ENCODE assay signal across 1 cellular context in the genomic region with DNA sequence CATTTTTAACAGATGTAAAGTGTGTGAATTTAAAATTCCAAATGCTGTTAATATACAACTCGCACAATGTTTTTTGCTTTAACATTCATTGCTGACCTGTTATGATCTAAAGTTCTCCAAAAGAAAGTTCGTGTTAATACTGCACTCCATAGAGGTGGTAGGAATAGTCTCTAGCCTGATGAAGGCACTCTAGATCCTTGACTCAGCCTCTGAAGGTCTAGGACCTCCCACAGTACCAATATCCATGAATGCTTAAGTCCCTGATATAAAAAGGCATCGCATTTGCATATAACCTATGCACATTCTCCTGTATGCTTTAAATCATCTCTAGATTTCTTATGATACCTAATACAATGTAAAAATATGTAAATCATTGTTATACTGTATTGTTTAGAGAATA.
TF ChIP-seq lines count a peak whose summit lies in the region.

No MANE protein-coding gene starts in this region.

TF ChIP-seq in IMR-90, 13 proteins besides CTCF, POLR2A, EP300 and RAD21:
- TF ChIP-seq MAFK (IDR thresholded peaks at IDR 0.05; ENCODE audit: low read depth, low read length) (no peak), MAZ (IDR thresholded peaks at IDR 0.05; ENCODE audit: borderline replicate concordance, low read depth, low read length) (no peak), CHD1 (IDR thresholded peaks at IDR 0.05; ENCODE audit: low read depth, low read length) (no peak), RCOR1 (IDR thresholded peaks at IDR 0.05; ENCODE audit: insufficient replicate concordance, low read length) (no peak), BHLHE40 (IDR thresholded peaks at IDR 0.05; ENCODE audit: low read depth, low read length) (no peak), SMC3 (IDR thresholded peaks at IDR 0.05; ENCODE audit: low read depth, low read length) (no peak), ELK1 (IDR thresholded peaks at IDR 0.05; ENCODE audit: borderline replicate concordance, low read depth, low read length) (no peak), CEBPB (IDR thresholded peaks at IDR 0.05; ENCODE audit: low read depth, low read length) (no peak), FOS (IDR thresholded peaks at IDR 0.05; ENCODE audit: low read depth, low read length) (no peak), MXI1 (IDR thresholded peaks at IDR 0.05; ENCODE audit: borderline replicate concordance, low read depth, low read length) (no peak), NFE2L2 (IDR thresholded peaks at IDR 0.05; ENCODE audit: low read depth, low read length) (no peak), RFX5 (IDR thresholded peaks at IDR 0.05; ENCODE audit: low read depth, low read length) (no peak)
- TF ChIP-seq, protein P1, sequence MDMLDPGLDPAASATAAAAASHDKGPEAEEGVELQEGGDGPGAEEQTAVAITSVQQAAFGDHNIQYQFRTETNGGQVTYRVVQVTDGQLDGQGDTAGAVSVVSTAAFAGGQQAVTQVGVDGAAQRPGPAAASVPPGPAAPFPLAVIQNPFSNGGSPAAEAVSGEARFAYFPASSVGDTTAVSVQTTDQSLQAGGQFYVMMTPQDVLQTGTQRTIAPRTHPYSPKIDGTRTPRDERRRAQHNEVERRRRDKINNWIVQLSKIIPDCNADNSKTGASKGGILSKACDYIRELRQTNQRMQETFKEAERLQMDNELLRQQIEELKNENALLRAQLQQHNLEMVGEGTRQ (IDR thresholded peaks at IDR 0.05; ENCODE audit: low read depth, low read length): no peak
